26 cellular contexts compared by ENCODE assay signal in the genomic region with DNA sequence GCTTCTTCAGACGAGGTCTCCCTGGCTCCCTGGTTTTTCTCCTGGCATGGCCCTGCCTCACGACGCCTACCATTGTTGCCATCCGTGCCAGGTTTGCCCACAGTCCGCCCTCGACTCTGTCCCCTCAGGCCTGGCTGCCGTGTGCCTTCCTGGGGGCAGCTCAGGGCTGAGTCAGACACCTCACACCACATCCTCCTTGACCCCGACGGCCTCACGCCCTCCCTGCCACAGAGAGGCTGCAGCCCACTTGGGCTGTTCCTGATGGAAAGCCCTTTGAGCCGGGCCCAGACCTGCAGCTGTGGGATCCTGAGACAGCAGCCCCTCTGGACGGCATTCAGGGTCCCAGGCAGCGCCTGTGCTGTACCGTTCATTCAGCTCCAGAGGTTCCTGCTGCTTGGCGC.
DNase-seq lines count a peak whose midpoint lies in the region; ATAC-seq and TF ChIP-seq lines count a peak whose summit lies in the region.
"Had no signal": no experiment of that assay in that cellular context is flagged by ENCODE, and none has a peak within 500 bp of the region (broad histone marks: within the 10 kb centered on the region; RNA-seq: fewer than 3 reads in every experiment).

No MANE protein-coding gene starts in this region.

- no TSS peak for BruUV-seq in mammary epithelial cell (replicated peaks; lab: Mats Ljungman, UMichigan)

- dilution Hi-C loops in mammary epithelial cell (cut with HindIII; ENCODE audit: low sequenced_read_pairs) = no loop called here

- peaks cover 78% of the 10 kb centered on the region for H3K4me1 Mint-ChIP-seq in nephron progenitor cell
- H3K4me1 Mint-ChIP-seq: activated naive CD8-positive, alpha-beta T cell treated with anti-CD3 and anti-CD28 coated beads, Interleukin-2, amount 50 U/mL, for 24 hours had no signal

- TF ChIP-seq CTCF in mammary epithelial cell (conservative IDR thresholded peaks at IDR 0.05 in 1 of 2, IDR thresholded peaks at IDR 0.05 in 1 of 2; ENCODE audit: extremely low read depth in 1 of 2, insufficient read depth in 1 of 2, low read depth in 1 of 2, low read length in 2 of 2) = no peak
- TF ChIP-seq CTCF in nephron progenitor cell (IDR thresholded peaks at IDR 0.05) = no peak
- no peak for TF ChIP-seq CTCF in esophagus squamous epithelium (IDR thresholded peaks at IDR 0.05)

- 39% methylated on average over 7 of the region's 15 CpGs for WGBS in mammary epithelial cell (ENCODE audit: low coverage, missing lambda C conversion rate)
- 63 to 74% methylated on average over 6 to 8 of the region's 15 CpGs for whole genome bisulfite sequencing in esophagus squamous epithelium, 2 donors

- H4K20me1 ChIP-seq in mammary epithelial cell (ENCODE audit: insufficient read depth, low read length) = no peaks in the 10 kb centered on the region

- H3K36me3 Mint-ChIP-seq in nephron progenitor cell (ENCODE audit: low read depth) = no peaks in the 10 kb centered on the region

- TF ChIP-seq POLR2A in esophagus squamous epithelium (IDR thresholded peaks at IDR 0.05) = no peak

- DNase-seq in cardiac septum (ENCODE audit: low spot score) (peak; percentile 57), Right ventricle myocardium superior (no peak), mammary epithelial cell (peak; percentile 28), nephron progenitor cell (no peak), SW480 (ENCODE audit: low spot score) (no peak), esophagus squamous epithelium (lab: John Stamatoyannopoulos, UW) (no peak), occipital lobe (lab: John Stamatoyannopoulos, UW) (no peak)
- DNase-seq: activated CD4-positive, alpha-beta T cell treated with anti-CD3 and anti-CD28 coated beads for 48 hours; activated naive CD8-positive, alpha-beta T cell treated with anti-CD3 and anti-CD28 coated beads, Interleukin-2, amount 50 U/mL, for 24 hours; AML-193; CD4-positive, alpha-beta T cell; lower lobe of right lung; NCI-H1436; NCI-H2081 treated with DMSO at 0.1 percent for 48 hours; NCI-H226; NCI-H748 treated with DMSO at 0.1 percent for 48 hours; sigmoid colon; T1000; WERI-Rb-1 had no signal

- peaks cover 6% of the 10 kb centered on the region for H3K27me3 Mint-ChIP-seq in nephron progenitor cell (ENCODE audit: low read depth, poor library complexity)
- H3K27me3 Mint-ChIP-seq: activated naive CD8-positive, alpha-beta T cell treated with anti-CD3 and anti-CD28 coated beads, Interleukin-2, amount 50 U/mL, for 24 hours; activated T-cell treated with anti-CD3 and anti-CD28 coated beads, Interleukin-2, amount 50 U/mL, for 24 hours; CD4-positive, alpha-beta T cell had no signal

- H3K9me3 Mint-ChIP-seq in nephron progenitor cell = no peaks in the 10 kb centered on the region
- H3K9me3 Mint-ChIP-seq: activated naive CD8-positive, alpha-beta T cell treated with anti-CD3 and anti-CD28 coated beads, Interleukin-2, amount 50 U/mL, for 24 hours; activated T-cell treated with anti-CD3 and anti-CD28 coated beads, Interleukin-2, amount 50 U/mL, for 24 hours; CD4-positive, alpha-beta T cell; stimulated activated naive CD8-positive, alpha-beta T cell treated with anti-CD3 and anti-CD28 coated beads, Interleukin-15, Interleukin-2, amounts not matched to agents 100 ng/mL and 50 ng/mL, for 24 hours had no signal

- peak overlapping the region; percentile 4 for H3K4me2 ChIP-seq in mammary epithelial cell (ENCODE audit: insufficient read depth, low read depth, low read length)
- H3K4me2 ChIP-seq: A549 had no signal

- H3K79me2 ChIP-seq in mammary epithelial cell (ENCODE audit: insufficient read depth, low read length) = no peaks in the 10 kb centered on the region

- in situ Hi-C loops in mammary epithelial cell (cut with MboI; ENCODE audit: low sequenced_read_pairs in 2 of 2) = no loop called here

- H3K4me1 ChIP-seq in mammary epithelial cell (ENCODE audit: insufficient read depth, low read length) (peaks cover 10% of the 10 kb centered on the region), esophagus squamous epithelium (no peaks in the 10 kb centered on the region)
- H3K4me1 ChIP-seq: A549, lower lobe of right lung, sigmoid colon had no signal

- no peaks in the 10 kb centered on the region for H3K36me3 ChIP-seq in mammary epithelial cell (ENCODE audit: insufficient read depth, low read length)
- H3K36me3 ChIP-seq in esophagus squamous epithelium = no peaks in the 10 kb centered on the region
- H3K36me3 ChIP-seq: lower lobe of right lung, neutrophil, sigmoid colon, WERI-Rb-1 had no signal

- H3K27me3 ChIP-seq in mammary epithelial cell (ENCODE audit: insufficient read depth, low read length) (no peaks in the 10 kb centered on the region), esophagus squamous epithelium (peaks cover 0 to 38% (median 0%) of the 10 kb centered on the region in 4 donors)
- H3K27me3 ChIP-seq: sigmoid colon had no signal

- H3K27ac ChIP-seq in mammary epithelial cell (ENCODE audit: insufficient read depth, low read depth, low read length) (no peak overlapping the region), esophagus squamous epithelium (no peak overlapping the region)
- H3K27ac ChIP-seq: A549, lower lobe of right lung, neutrophil, psoas muscle, sigmoid colon, WERI-Rb-1 had no signal

- H3K4me3 Mint-ChIP-seq in nephron progenitor cell = no peak overlapping the region
- H3K4me3 Mint-ChIP-seq: activated naive CD8-positive, alpha-beta T cell treated with anti-CD3 and anti-CD28 coated beads, Interleukin-2, amount 50 U/mL, for 24 hours; activated T-cell treated with anti-CD3 and anti-CD28 coated beads, Interleukin-2, amount 50 U/mL, for 24 hours; CD4-positive, alpha-beta T cell; stimulated activated naive CD8-positive, alpha-beta T cell treated with anti-CD3 and anti-CD28 coated beads, Interleukin-15, Interleukin-2, amounts not matched to agents 100 ng/mL and 50 ng/mL, for 24 hours had no signal

- peak overlapping the region; percentile 78 for H2AFZ ChIP-seq in mammary epithelial cell (ENCODE audit: low read depth, low read length)

- no peak overlapping the region for H3K9ac ChIP-seq in mammary epithelial cell (ENCODE audit: insufficient read depth, low read length)

- H3K27ac Mint-ChIP-seq in nephron progenitor cell = peak overlapping the region; percentile 69
- H3K27ac Mint-ChIP-seq: activated naive CD8-positive, alpha-beta T cell treated with anti-CD3 and anti-CD28 coated beads, Interleukin-2, amount 50 U/mL, for 24 hours; activated T-cell treated with anti-CD3 and anti-CD28 coated beads, Interleukin-2, amount 50 U/mL, for 24 hours; CD4-positive, alpha-beta T cell; stimulated activated naive CD8-positive, alpha-beta T cell treated with anti-CD3 and anti-CD28 coated beads, Interleukin-15, Interleukin-2, amounts not matched to agents 100 ng/mL and 50 ng/mL, for 24 hours had no signal

- ATAC-seq in Right ventricle myocardium superior (ENCODE audit: poor library complexity) (no peak), GM18502 (IDR thresholded peaks at IDR 0.05; ENCODE audit: poor library complexity, unreplicated experiment) (no peak)
- ATAC-seq: A549; activated naive CD8-positive, alpha-beta T cell treated with anti-CD3 and anti-CD28 coated beads, Interleukin-2, amount 50 U/mL, for 24 hours had no signal

- H3K4me3 ChIP-seq in mammary epithelial cell (replicated peaks in 1 of 3; ENCODE audit: insufficient read depth in 1 of 3, low read depth in 2 of 3, low read length in 3 of 3) = no peak overlapping the region
- H3K4me3 ChIP-seq in esophagus squamous epithelium = no peak overlapping the region
- H3K4me3 ChIP-seq: A549, K562, lower lobe of right lung, sigmoid colon had no signal

- CTCF ChIA-PET in mammary epithelial cell (lab: Charles Lee; ENCODE audit: low non-redundant PET) = interaction anchor here (0.8 kb wide), 1 partner anchor 786 kb away, joined by 4 read pairs; no protein-coding TSS in a partner anchor

- H3K9me3 ChIP-seq in mammary epithelial cell (replicated peaks; ENCODE audit: insufficient read depth, low read length) (no peaks in the 10 kb centered on the region), esophagus squamous epithelium (no peaks in the 10 kb centered on the region)
- H3K9me3 ChIP-seq: A549, lower lobe of right lung, neutrophil, psoas muscle, sigmoid colon had no signal

- intact Hi-C loops in cardiac septum (cut with DNase I) (no loop called here), Right ventricle myocardium superior (cut with DNase I) (no loop called here), mammary epithelial cell (cut with micrococcal nuclease) (no loop called here), esophagus squamous epithelium (cut with DNase I) (no loop called here)

Comparison
In these comparisons a context has a peak if more than half of its experiments do, and no peak if none do; other contexts are left out.
1. DNase-seq: peak in cardiac septum (single experiment) and mammary epithelial cell (single experiment); none in Right ventricle myocardium superior (single experiment), nephron progenitor cell (single experiment), SW480 (single experiment), esophagus squamous epithelium (single experiment) and occipital lobe (single experiment).